In genomic region chr19:2977686-2978466, GRCh38 we compare ENCODE assay signal across 1 cellular context.
TF ChIP-seq lines count a peak whose summit lies in the region.

No MANE protein-coding gene starts in this region.

TF ChIP-seq in H1, 55 proteins besides CTCF, POLR2A, EP300 and RAD21 (continued from another document):
- TF ChIP-seq ATF2 (IDR thresholded peaks at IDR 0.05; ENCODE audit: low read length) (no peak), HDAC6 (IDR thresholded peaks at IDR 0.05; ENCODE audit: low read depth, low read length) (no peak), TBP (IDR thresholded peaks at IDR 0.05; ENCODE audit: low read depth, low read length) (no peak), BACH1 (IDR thresholded peaks at IDR 0.05; ENCODE audit: low read length) (no peak), CEBPB (IDR thresholded peaks at IDR 0.05; ENCODE audit: low read depth, low read length) (no peak), ATF3 (IDR thresholded peaks at IDR 0.05; ENCODE audit: insufficient read depth, low read depth, low read length) (no peak)
